Comparison of ENCODE assay signal across 17 cellular contexts in the genomic region with DNA sequence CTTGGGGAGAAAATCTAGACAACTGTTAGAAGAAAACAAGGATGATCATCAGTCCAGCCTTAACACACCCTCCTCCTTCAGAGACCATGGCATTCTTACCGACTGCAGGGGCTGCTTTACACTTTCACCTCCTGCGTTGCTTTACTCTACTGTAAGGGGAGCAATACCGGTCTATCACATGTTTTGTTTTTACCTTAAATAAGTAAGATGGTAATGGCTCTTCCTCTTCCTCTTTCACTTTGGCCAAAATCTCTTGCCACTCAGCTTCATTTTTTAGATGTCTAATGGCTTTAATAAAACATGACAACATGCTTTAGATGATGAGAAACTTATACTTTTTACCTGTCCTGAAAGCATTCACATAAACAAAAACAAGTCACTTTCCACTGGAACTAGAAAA.
"Had no signal": no experiment of that assay in that cellular context is flagged by ENCODE, and none has a peak within 500 bp of the region (broad histone marks: within the 10 kb centered on the region; RNA-seq: fewer than 3 reads in every experiment).

No MANE protein-coding gene starts in this region.

- H3K4me3 Mint-ChIP-seq: activated naive CD4-positive, alpha-beta T cell treated with anti-CD3 and anti-CD28 coated beads for 36 hours; activated naive CD8-positive, alpha-beta T cell treated with anti-CD3 and anti-CD28 coated beads, Interleukin-2, amount 50 U/mL, for 24 hours; dendritic cell treated with granulocyte-macrophage colony-stimulating factor and Interleukin-4, amounts not matched to agents 40 ng/mL and 50 ng/mL, for 4 days had no signal

- H3K36me3 ChIP-seq: uterus had no signal

- H3K4me3 ChIP-seq: hepatocyte, tibial nerve, uterus had no signal

- H3K27ac ChIP-seq: hepatocyte, parathyroid adenoma, tibial nerve, uterus had no signal

- H3K27me3 ChIP-seq: hepatocyte, tibial nerve, uterus had no signal

- H3K4me2 ChIP-seq: hepatocyte had no signal

- DNase-seq: activated naive CD4-positive, alpha-beta T cell treated with anti-CD3 and anti-CD28 coated beads for 36 hours; activated naive CD8-positive, alpha-beta T cell treated with anti-CD3 and anti-CD28 coated beads, Interleukin-2, amount 50 U/mL, for 24 hours; activated T-cell treated with anti-CD3 and anti-CD28 coated beads for 4 hours; aorta; cerebellar nuclear complex; islet precursor cell; retina; stimulated activated CD4-positive, alpha-beta T cell treated with anti-CD3 and anti-CD28 coated beads, Interleukin-2, amount 100 ng/mL, for 48 hours; stimulated activated naive CD4-positive, alpha-beta T cell; uterus had no signal

- H3K27me3 Mint-ChIP-seq: activated naive CD8-positive, alpha-beta T cell treated with anti-CD3 and anti-CD28 coated beads, Interleukin-2, amount 50 U/mL, for 24 hours; dendritic cell treated with granulocyte-macrophage colony-stimulating factor and Interleukin-4, amounts not matched to agents 40 ng/mL and 50 ng/mL, for 4 days had no signal

- H3K4me1 ChIP-seq: parathyroid adenoma, uterus had no signal

- ATAC-seq: activated CD4-positive, CD25-positive, alpha-beta regulatory T cell treated with anti-CD3 and anti-CD28 coated beads, Interleukin-2, amount 50 U/mL, for 24 hours; activated naive CD8-positive, alpha-beta T cell treated with anti-CD3 and anti-CD28 coated beads, Interleukin-2, amount 50 U/mL, for 24 hours; left lobe of liver had no signal

- H3K27ac Mint-ChIP-seq: activated naive CD4-positive, alpha-beta T cell treated with anti-CD3 and anti-CD28 coated beads for 36 hours; activated naive CD8-positive, alpha-beta T cell treated with anti-CD3 and anti-CD28 coated beads, Interleukin-2, amount 50 U/mL, for 24 hours; activated T-helper 2 cell treated with anti-CD3 and anti-CD28 coated beads, Interferon-gamma antibody, Interleukin-2, Interleukin-4, amounts not matched to agents 10 μg/mL and 5 μg/mL and 100 μg/mL, durations not matched to agents 14 hours and 24 hours and 36 hours; dendritic cell treated with granulocyte-macrophage colony-stimulating factor and Interleukin-4, amounts not matched to agents 40 ng/mL and 50 ng/mL, for 4 days had no signal

- H2AFZ ChIP-seq: hepatocyte, parathyroid adenoma had no signal

- H3K9ac ChIP-seq: parathyroid adenoma had no signal

- H3K9me3 ChIP-seq: tibial nerve, uterus had no signal

- H3K9me3 Mint-ChIP-seq: activated naive CD4-positive, alpha-beta T cell treated with anti-CD3 and anti-CD28 coated beads for 36 hours; activated naive CD8-positive, alpha-beta T cell treated with anti-CD3 and anti-CD28 coated beads, Interleukin-2, amount 50 U/mL, for 24 hours; activated T-helper 2 cell treated with anti-CD3 and anti-CD28 coated beads, Interferon-gamma antibody, Interleukin-2, Interleukin-4, amounts not matched to agents 10 μg/mL and 5 μg/mL and 100 μg/mL, durations not matched to agents 14 hours and 24 hours and 36 hours; dendritic cell treated with granulocyte-macrophage colony-stimulating factor and Interleukin-4, amounts not matched to agents 40 ng/mL and 50 ng/mL, for 4 days had no signal
